29 cellular contexts compared by ENCODE assay signal in genomic region chr14:76887196-76887595, GRCh38.
DNase-seq lines count a peak whose midpoint lies in the region; ATAC-seq and TF ChIP-seq lines count a peak whose summit lies in the region.
"Had no signal": no experiment of that assay in that cellular context is flagged by ENCODE, and none has a peak within 500 bp of the region (broad histone marks: within the 10 kb centered on the region; RNA-seq: fewer than 3 reads in every experiment).

No MANE protein-coding gene starts in this region.

- H3K27me3 ChIP-seq in right cardiac atrium (ENCODE audit: control insufficient read depth, insufficient read depth) (no peaks in the 10 kb centered on the region), adipocyte (replicated peaks; ENCODE audit: control insufficient read depth, insufficient read depth, low read length) (no peaks in the 10 kb centered on the region), breast epithelium (no peaks in the 10 kb centered on the region)
- H3K27me3 ChIP-seq: ascending aorta, gastrocnemius medialis, hepatocyte had no signal

- WGBS in right cardiac atrium: 34% methylated on average over 6 of the region's 6 CpGs

- TF ChIP-seq CTCF in fibroblast of the aortic adventitia (IDR thresholded peaks at IDR 0.05; ENCODE audit: insufficient read depth, low read length) (no peak), breast epithelium (IDR thresholded peaks at IDR 0.05) (no peak)

- H3K4me1 ChIP-seq in right cardiac atrium (ENCODE audit: control insufficient read depth, insufficient read depth, low read length) (no peaks in the 10 kb centered on the region), adipocyte (ENCODE audit: control insufficient read depth, insufficient read depth, low read length) (peaks cover 8% of the 10 kb centered on the region), breast epithelium (no peaks in the 10 kb centered on the region)
- H3K4me1 ChIP-seq: A549, ascending aorta had no signal

- DNase-seq in right cardiac atrium: peak; percentile 46 to 78 (median 72)
- DNase-seq in left ventricle myocardium superior: no peak
- peak; percentile 46 for DNase-seq in adipocyte (ENCODE audit: low read depth)
- DNase-seq in fibroblast of the aortic adventitia (ENCODE audit: low read depth): peak; percentile 42
- DNase-seq in dermis blood vessel endothelial cell: no peak
- DNase-seq in breast epithelium (ENCODE audit: low spot score in 2 of 2): no peak
- no peak for DNase-seq in kidney tubule cell (ENCODE audit: low spot score)
- DNase-seq: activated CD4-positive, alpha-beta T cell treated with anti-CD3 and anti-CD28 coated beads, Interleukin-2, amount 10 ng/mL, durations not matched to agents 24 days and 14 days; activated effector memory CD4-positive, alpha-beta T cell treated with anti-CD3 and anti-CD28 coated beads, Interleukin-2, amount 50 U/mL, for 16 hours; activated naive CD8-positive, alpha-beta T cell treated with anti-CD3 and anti-CD28 coated beads for 36 hours; activated T-cell treated with anti-CD3 and anti-CD28 coated beads, Interleukin-2, amount 50 U/mL, for 24 hours; central memory CD4-positive, alpha-beta T cell; gastrocnemius medialis; immature natural killer cell; mesendoderm; NCI-H1048; NCI-H1694 treated with DMSO at 0.1 percent for 48 hours; NCI-H82; small intestine; stimulated activated naive B cell treated with anti-CD40 and anti-IgM and Interleukin-4, amounts not matched to agents 10 μg/mL and 1 μg/mL and 100 μg/mL, for 72 hours; T-helper 1 cell had no signal

- no peak overlapping the region for H3K27ac ChIP-seq in right cardiac atrium (ENCODE audit: low read length)
- H3K27ac ChIP-seq in breast epithelium: no peak overlapping the region
- H3K27ac ChIP-seq: A549, ascending aorta, gastrocnemius medialis, hepatocyte, RWPE1 had no signal

- ATAC-seq in right cardiac atrium (no peak), left ventricle myocardium superior (no peak), GM19395 (IDR thresholded peaks at IDR 0.05; ENCODE audit: unreplicated experiment) (no peak)
- ATAC-seq: esophagus mucosa; gastrocnemius medialis; left lobe of liver; stimulated activated naive B cell treated with anti-CD40 and anti-IgM and Interleukin-4, amounts not matched to agents 10 μg/mL and 1 μg/mL and 100 μg/mL, for 72 hours; WTC11 had no signal

- H3K9ac ChIP-seq in adipocyte (ENCODE audit: low read length): no peak overlapping the region

- no peak for TF ChIP-seq POLR2A in breast epithelium (IDR thresholded peaks at IDR 0.05)

- H3K4me3 ChIP-seq in right cardiac atrium (ENCODE audit: low read length) (no peak overlapping the region), adipocyte (ENCODE audit: low read length) (no peak overlapping the region), fibroblast of the aortic adventitia (ENCODE audit: low read depth, low read length) (no peak overlapping the region), breast epithelium (no peak overlapping the region)
- H3K4me3 ChIP-seq: A549, ascending aorta, gastrocnemius medialis, hepatocyte had no signal

- H3K36me3 ChIP-seq in adipocyte (ENCODE audit: control insufficient read depth, insufficient read depth, low read length, severe bottlenecking): no peaks in the 10 kb centered on the region
- no peaks in the 10 kb centered on the region for H3K36me3 ChIP-seq in breast epithelium
- H3K36me3 ChIP-seq: ascending aorta, gastrocnemius medialis had no signal

- intact Hi-C loops in right cardiac atrium (cut with DNase I): no loop called here
- intact Hi-C loops in left ventricle myocardium superior (cut with micrococcal nuclease): no loop called here
- intact Hi-C loops in breast epithelium (cut with DNase I; ENCODE audit: low total_unique reads): no loop called here

- H3K9me3 ChIP-seq in right cardiac atrium (ENCODE audit: control insufficient read depth, low read length) (no peaks in the 10 kb centered on the region), adipocyte (ENCODE audit: control insufficient read depth, low read length) (peaks cover 2% of the 10 kb centered on the region), breast epithelium (peaks cover 0 to 4% of the 10 kb centered on the region in 2 donors)

Comparison
In these comparisons a context has a peak if more than half of its experiments do, and no peak if none do; other contexts are left out.
1. DNase-seq: peak in right cardiac atrium (3 of 3), adipocyte (single experiment) and fibroblast of the aortic adventitia (single experiment); none in left ventricle myocardium superior (single experiment), dermis blood vessel endothelial cell (single experiment), breast epithelium (0 of 2) and kidney tubule cell (single experiment).